In the genomic region with DNA sequence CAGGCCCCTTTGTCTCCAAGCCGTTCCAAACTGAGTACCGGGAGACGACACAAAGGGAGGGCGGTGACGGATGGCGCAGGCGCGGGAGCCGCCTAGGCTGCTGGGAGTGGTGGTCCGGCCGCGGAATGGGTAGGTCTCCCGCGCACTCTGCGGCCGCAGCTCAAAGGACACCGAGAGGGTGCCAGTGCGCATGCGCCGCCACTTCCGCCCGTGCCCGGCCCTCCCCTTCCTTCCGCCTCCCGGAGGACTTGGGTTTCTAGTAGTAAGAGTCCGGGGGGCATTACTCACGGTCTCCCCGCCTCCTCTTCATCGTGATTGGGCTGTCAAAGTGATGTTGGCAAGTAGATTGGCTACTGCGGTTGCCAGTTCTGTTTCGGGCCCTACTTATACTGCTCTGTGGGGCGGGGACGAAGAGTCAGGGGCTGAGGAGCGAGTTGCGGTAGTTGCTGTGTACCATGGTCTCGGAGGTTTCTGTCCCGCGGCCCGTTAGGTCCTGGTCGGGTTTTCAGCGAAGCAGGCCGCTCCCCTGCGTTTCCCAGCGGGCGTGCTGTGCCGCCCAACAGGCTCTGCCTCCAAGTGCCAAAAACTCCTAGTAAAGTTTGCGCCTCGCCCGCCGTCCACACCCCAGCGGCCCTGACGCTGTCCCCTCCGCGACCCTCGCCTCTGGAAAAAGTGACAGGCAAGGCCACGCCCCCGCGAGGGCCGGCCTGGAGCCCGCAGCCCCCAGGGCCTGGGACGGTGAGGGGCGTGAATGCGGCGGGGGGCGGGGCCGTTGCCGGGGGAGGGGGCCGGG, we compare ENCODE assay signal across 8 cellular contexts. TPM values are rescaled to one million over a fixed set of nuclear protein-coding genes. Genes with fewer than 3 reads are reported as not detected.
DNase-seq lines count a peak whose midpoint lies in the region; ATAC-seq and TF ChIP-seq lines count a peak whose summit lies in the region.

No MANE protein-coding gene starts in this region.

- H3K9me3 Mint-ChIP-seq in IgD-negative memory B cell: no peaks in the 10 kb centered on the region

- ATAC-seq in GM21576 (IDR thresholded peaks at IDR 0.05; ENCODE audit: unreplicated experiment): peak; percentile 50

- peaks cover 31% of the 10 kb centered on the region for H3K4me1 ChIP-seq in mononuclear cell (ENCODE audit: insufficient read depth, low read length)

- H3K4me3 Mint-ChIP-seq in IgD-negative memory B cell: peak overlapping the region; percentile 92 to 97 (median 96)

- H3K27ac Mint-ChIP-seq in IgD-negative memory B cell: peak overlapping the region; percentile 99 to 100 (median 99)

- TF ChIP-seq CTCF in epithelial cell of esophagus (IDR thresholded peaks at IDR 0.05; ENCODE audit: insufficient read depth, low read depth, low read length, missing control alignments): no peak

- H3K36me3 Mint-ChIP-seq in IgD-negative memory B cell: no peaks in the 10 kb centered on the region

- H3K27me3 Mint-ChIP-seq in IgD-negative memory B cell: no peaks in the 10 kb centered on the region

- no peaks in the 10 kb centered on the region for H3K27me3 ChIP-seq in mononuclear cell (ENCODE audit: insufficient read depth, low read length)

- DNase-seq in DMS153 (lab: John Stamatoyannopoulos, UW) (peak; percentile 99), OCI-M1 (lab: John Stamatoyannopoulos, UW) (peak; percentile 99), activated T-cell treated with anti-CD3 and anti-CD28 coated beads for 48 hours (ENCODE audit: low read depth) (peak; percentile 99), epithelial cell of esophagus (ENCODE audit: low read depth) (peak; percentile 100)
- DNase-seq in stimulated activated CD8-positive, alpha-beta memory T cell treated with anti-CD3 and anti-CD28 coated beads, Interleukin-2, amount 100 ng/mL, for 48 hours (ENCODE audit: low read depth in 2 of 2): peak; percentile 99

- no peaks in the 10 kb centered on the region for H3K9me3 ChIP-seq in mononuclear cell (ENCODE audit: low read depth, low read length)

- peaks cover 8 to 21% (median 9%) of the 10 kb centered on the region in 3 donors for H3K4me1 Mint-ChIP-seq in IgD-negative memory B cell

- H3K4me3 ChIP-seq in epithelial cell of esophagus (ENCODE audit: low read length) (peak overlapping the region; percentile 90), mononuclear cell (ENCODE audit: low read length) (peak overlapping the region; percentile 98)

RNA-seq across cellular contexts. Expression of gene ING1, which starts 0.5 kb away (rescaled TPM):
- 25.0 TPM for polyA plus RNA-seq in IgD-negative memory B cell
- total RNA-seq in mononuclear cell: 18.7 TPM

RNA-seq across cellular contexts. Expression of gene CARS2, which starts 7.1 kb away (rescaled TPM):
- polyA plus RNA-seq in IgD-negative memory B cell: 68.5 TPM
- total RNA-seq in mononuclear cell: 44.4 TPM

Comparison
In these comparisons a context has a peak if more than half of its experiments do, and no peak if none do; other contexts are left out.
1. Peak in every context shown above with its lines: DNase-seq, ATAC-seq and H3K4me3 ChIP-seq.